1 cellular context compared by ENCODE assay signal in genomic region chr2:12173271-12173942, GRCh38.
TF ChIP-seq lines count a peak whose summit lies in the region.

No MANE protein-coding gene starts in this region.

TF ChIP-seq in H1, 55 proteins besides CTCF, POLR2A, EP300 and RAD21:
- TF ChIP-seq CHD1 (IDR thresholded peaks at IDR 0.05; ENCODE audit: low read depth, low read length) = no peak
- no peak for TF ChIP-seq NRF1 (IDR thresholded peaks at IDR 0.05; ENCODE audit: low read depth, low read length)
- TF ChIP-seq ASH2L (IDR thresholded peaks at IDR 0.05; ENCODE audit: low read length) = no peak
- no peak for TF ChIP-seq JUN (IDR thresholded peaks at IDR 0.05; ENCODE audit: low read depth, low read length)
- no peak for TF ChIP-seq MAX (IDR thresholded peaks at IDR 0.05)
- TF ChIP-seq RXRA (IDR thresholded peaks at IDR 0.05; ENCODE audit: insufficient read depth, low read depth, low read length) = no peak
- no peak for TF ChIP-seq POU5F1 (IDR thresholded peaks at IDR 0.05; ENCODE audit: low read depth, low read length)
- no peak for TF ChIP-seq CBX8 (IDR thresholded peaks at IDR 0.05; ENCODE audit: borderline replicate concordance, low read depth, low read length)
- TF ChIP-seq SP4 (IDR thresholded peaks at IDR 0.05; ENCODE audit: low read length) = no peak
- no peak for TF ChIP-seq BACH1 (IDR thresholded peaks at IDR 0.05; ENCODE audit: low read length)
